1 cellular context compared by ENCODE assay signal in genomic region chr16:57600048-57600835, GRCh38.
TF ChIP-seq lines count a peak whose summit lies in the region.

No MANE protein-coding gene starts in this region.

TF ChIP-seq in HepG2, 621 proteins besides CTCF, POLR2A, EP300 and RAD21 (continued from another document and continues in another):
- TF ChIP-seq ZSCAN21 (CRISPR knock-in tag; IDR thresholded peaks at IDR 0.05; ENCODE audit: borderline replicate concordance) (no peak), MEF2D (CRISPR knock-in tag; IDR thresholded peaks at IDR 0.05) (no peak), STAT6 (CRISPR knock-in tag; IDR thresholded peaks at IDR 0.05; ENCODE audit: borderline replicate concordance) (no peak), ZBTB42 (CRISPR knock-in tag; IDR thresholded peaks at IDR 0.05) (no peak), PLRG1 (conservative IDR thresholded peaks at IDR 0.05) (no peak), TCF7L2 (IDR thresholded peaks at IDR 0.05; ENCODE audit: low read depth, low read length) (no peak), CENPX (CRISPR knock-in tag; IDR thresholded peaks at IDR 0.05) (no peak), NFIC (IDR thresholded peaks at IDR 0.05; ENCODE audit: low read length) (no peak), SRSF1 (optimal IDR thresholded peaks at IDR 0.05; ENCODE audit: low read depth, low read length) (no peak), NR3C1 (CRISPR knock-in tag; IDR thresholded peaks at IDR 0.05) (no peak), ZSCAN29 (CRISPR knock-in tag; conservative IDR thresholded peaks at IDR 0.05) (no peak), ZNF816 (CRISPR knock-in tag; IDR thresholded peaks at IDR 0.05; ENCODE audit: borderline replicate concordance) (no peak), TBL1XR1 (IDR thresholded peaks at IDR 0.05; ENCODE audit: borderline replicate concordance, low read length, partially characterized antibody) (no peak), SMYD3 (CRISPR knock-in tag; IDR thresholded peaks at IDR 0.05) (no peak), RBM39 (IDR thresholded peaks at IDR 0.05; ENCODE audit: low read depth, low read length, poor library complexity, severe bottlenecking) (no peak), ZBTB49 (CRISPR knock-in tag; IDR thresholded peaks at IDR 0.05; ENCODE audit: borderline replicate concordance) (peak; percentile 50; the same call in 1 of the 2 replicates), HOXA7 (CRISPR knock-in tag; IDR thresholded peaks at IDR 0.05) (no peak), ZNF451 (CRISPR knock-in tag; IDR thresholded peaks at IDR 0.05) (0 out of 2 replicates have a peak, but pooled peaks have one; percentile 68), THAP8 (CRISPR knock-in tag; IDR thresholded peaks at IDR 0.05; ENCODE audit: borderline replicate concordance) (no peak), ZBTB8A (CRISPR knock-in tag; IDR thresholded peaks at IDR 0.05; ENCODE audit: borderline replicate concordance, low read depth) (no peak), SALL2 (CRISPR knock-in tag; IDR thresholded peaks at IDR 0.05) (no peak), ZNF704 (CRISPR knock-in tag; IDR thresholded peaks at IDR 0.05; ENCODE audit: borderline replicate concordance) (no peak), SP1 (IDR thresholded peaks at IDR 0.05) (no peak), SP1 (CRISPR knock-in tag; IDR thresholded peaks at IDR 0.05) (peak; percentile 62), NR2F2 (IDR thresholded peaks at IDR 0.05; ENCODE audit: borderline replicate concordance, low read depth) (no peak), ZNF703 (CRISPR knock-in tag; IDR thresholded peaks at IDR 0.05; ENCODE audit: borderline replicate concordance) (no peak), ZNF589 (CRISPR knock-in tag; conservative IDR thresholded peaks at IDR 0.05) (no peak), ZNF350 (CRISPR knock-in tag; IDR thresholded peaks at IDR 0.05; ENCODE audit: borderline replicate concordance, low read depth) (peak; percentile 58; the same call in 1 of the 2 replicates), LBX2 (CRISPR knock-in tag; IDR thresholded peaks at IDR 0.05; ENCODE audit: borderline replicate concordance) (no peak), ZMYM4 (CRISPR knock-in tag; IDR thresholded peaks at IDR 0.05) (no peak), RARG (CRISPR knock-in tag; IDR thresholded peaks at IDR 0.05; ENCODE audit: low read depth) (no peak), CEBPG (CRISPR knock-in tag; IDR thresholded peaks at IDR 0.05) (peak; percentile 77), BHLHE40 (IDR thresholded peaks at IDR 0.05; ENCODE audit: low read length) (peak; percentile 31; the same call in 1 of the 2 replicates)
- TF ChIP-seq, protein P1, sequence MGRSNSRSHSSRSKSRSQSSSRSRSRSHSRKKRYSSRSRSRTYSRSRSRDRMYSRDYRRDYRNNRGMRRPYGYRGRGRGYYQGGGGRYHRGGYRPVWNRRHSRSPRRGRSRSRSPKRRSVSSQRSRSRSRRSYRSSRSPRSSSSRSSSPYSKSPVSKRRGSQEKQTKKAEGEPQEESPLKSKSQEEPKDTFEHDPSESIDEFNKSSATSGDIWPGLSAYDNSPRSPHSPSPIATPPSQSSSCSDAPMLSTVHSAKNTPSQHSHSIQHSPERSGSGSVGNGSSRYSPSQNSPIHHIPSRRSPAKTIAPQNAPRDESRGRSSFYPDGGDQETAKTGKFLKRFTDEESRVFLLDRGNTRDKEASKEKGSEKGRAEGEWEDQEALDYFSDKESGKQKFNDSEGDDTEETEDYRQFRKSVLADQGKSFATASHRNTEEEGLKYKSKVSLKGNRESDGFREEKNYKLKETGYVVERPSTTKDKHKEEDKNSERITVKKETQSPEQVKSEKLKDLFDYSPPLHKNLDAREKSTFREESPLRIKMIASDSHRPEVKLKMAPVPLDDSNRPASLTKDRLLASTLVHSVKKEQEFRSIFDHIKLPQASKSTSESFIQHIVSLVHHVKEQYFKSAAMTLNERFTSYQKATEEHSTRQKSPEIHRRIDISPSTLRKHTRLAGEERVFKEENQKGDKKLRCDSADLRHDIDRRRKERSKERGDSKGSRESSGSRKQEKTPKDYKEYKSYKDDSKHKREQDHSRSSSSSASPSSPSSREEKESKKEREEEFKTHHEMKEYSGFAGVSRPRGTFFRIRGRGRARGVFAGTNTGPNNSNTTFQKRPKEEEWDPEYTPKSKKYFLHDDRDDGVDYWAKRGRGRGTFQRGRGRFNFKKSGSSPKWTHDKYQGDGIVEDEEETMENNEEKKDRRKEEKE (IDR thresholded peaks at IDR 0.05), result no peak
- TF ChIP-seq, protein P2, sequence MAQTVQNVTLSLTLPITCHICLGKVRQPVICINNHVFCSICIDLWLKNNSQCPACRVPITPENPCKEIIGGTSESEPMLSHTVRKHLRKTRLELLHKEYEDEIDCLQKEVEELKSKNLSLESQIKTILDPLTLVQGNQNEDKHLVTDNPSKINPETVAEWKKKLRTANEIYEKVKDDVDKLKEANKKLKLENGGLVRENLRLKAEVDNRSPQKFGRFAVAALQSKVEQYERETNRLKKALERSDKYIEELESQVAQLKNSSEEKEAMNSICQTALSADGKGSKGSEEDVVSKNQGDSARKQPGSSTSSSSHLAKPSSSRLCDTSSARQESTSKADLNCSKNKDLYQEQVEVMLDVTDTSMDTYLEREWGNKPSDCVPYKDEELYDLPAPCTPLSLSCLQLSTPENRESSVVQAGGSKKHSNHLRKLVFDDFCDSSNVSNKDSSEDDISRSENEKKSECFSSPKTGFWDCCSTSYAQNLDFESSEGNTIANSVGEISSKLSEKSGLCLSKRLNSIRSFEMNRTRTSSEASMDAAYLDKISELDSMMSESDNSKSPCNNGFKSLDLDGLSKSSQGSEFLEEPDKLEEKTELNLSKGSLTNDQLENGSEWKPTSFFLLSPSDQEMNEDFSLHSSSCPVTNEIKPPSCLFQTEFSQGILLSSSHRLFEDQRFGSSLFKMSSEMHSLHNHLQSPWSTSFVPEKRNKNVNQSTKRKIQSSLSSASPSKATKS (CRISPR knock-in tag; IDR thresholded peaks at IDR 0.05), result no peak
- TF ChIP-seq, protein P3, sequence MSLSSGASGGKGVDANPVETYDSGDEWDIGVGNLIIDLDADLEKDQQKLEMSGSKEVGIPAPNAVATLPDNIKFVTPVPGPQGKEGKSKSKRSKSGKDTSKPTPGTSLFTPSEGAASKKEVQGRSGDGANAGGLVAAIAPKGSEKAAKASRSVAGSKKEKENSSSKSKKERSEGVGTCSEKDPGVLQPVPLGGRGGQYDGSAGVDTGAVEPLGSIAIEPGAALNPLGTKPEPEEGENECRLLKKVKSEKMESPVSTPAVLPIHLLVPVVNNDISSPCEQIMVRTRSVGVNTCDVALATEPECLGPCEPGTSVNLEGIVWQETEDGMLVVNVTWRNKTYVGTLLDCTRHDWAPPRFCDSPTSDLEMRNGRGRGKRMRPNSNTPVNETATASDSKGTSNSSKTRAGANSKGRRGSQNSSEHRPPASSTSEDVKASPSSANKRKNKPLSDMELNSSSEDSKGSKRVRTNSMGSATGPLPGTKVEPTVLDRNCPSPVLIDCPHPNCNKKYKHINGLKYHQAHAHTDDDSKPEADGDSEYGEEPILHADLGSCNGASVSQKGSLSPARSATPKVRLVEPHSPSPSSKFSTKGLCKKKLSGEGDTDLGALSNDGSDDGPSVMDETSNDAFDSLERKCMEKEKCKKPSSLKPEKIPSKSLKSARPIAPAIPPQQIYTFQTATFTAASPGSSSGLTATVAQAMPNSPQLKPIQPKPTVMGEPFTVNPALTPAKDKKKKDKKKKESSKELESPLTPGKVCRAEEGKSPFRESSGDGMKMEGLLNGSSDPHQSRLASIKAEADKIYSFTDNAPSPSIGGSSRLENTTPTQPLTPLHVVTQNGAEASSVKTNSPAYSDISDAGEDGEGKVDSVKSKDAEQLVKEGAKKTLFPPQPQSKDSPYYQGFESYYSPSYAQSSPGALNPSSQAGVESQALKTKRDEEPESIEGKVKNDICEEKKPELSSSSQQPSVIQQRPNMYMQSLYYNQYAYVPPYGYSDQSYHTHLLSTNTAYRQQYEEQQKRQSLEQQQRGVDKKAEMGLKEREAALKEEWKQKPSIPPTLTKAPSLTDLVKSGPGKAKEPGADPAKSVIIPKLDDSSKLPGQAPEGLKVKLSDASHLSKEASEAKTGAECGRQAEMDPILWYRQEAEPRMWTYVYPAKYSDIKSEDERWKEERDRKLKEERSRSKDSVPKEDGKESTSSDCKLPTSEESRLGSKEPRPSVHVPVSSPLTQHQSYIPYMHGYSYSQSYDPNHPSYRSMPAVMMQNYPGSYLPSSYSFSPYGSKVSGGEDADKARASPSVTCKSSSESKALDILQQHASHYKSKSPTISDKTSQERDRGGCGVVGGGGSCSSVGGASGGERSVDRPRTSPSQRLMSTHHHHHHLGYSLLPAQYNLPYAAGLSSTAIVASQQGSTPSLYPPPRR (CRISPR knock-in tag; IDR thresholded peaks at IDR 0.05; ENCODE audit: borderline replicate concordance), result no peak
- TF ChIP-seq, protein P4, sequence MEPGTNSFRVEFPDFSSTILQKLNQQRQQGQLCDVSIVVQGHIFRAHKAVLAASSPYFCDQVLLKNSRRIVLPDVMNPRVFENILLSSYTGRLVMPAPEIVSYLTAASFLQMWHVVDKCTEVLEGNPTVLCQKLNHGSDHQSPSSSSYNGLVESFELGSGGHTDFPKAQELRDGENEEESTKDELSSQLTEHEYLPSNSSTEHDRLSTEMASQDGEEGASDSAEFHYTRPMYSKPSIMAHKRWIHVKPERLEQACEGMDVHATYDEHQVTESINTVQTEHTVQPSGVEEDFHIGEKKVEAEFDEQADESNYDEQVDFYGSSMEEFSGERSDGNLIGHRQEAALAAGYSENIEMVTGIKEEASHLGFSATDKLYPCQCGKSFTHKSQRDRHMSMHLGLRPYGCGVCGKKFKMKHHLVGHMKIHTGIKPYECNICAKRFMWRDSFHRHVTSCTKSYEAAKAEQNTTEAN (CRISPR knock-in tag; conservative IDR thresholded peaks at IDR 0.05), result no peak
- TF ChIP-seq, protein P5, sequence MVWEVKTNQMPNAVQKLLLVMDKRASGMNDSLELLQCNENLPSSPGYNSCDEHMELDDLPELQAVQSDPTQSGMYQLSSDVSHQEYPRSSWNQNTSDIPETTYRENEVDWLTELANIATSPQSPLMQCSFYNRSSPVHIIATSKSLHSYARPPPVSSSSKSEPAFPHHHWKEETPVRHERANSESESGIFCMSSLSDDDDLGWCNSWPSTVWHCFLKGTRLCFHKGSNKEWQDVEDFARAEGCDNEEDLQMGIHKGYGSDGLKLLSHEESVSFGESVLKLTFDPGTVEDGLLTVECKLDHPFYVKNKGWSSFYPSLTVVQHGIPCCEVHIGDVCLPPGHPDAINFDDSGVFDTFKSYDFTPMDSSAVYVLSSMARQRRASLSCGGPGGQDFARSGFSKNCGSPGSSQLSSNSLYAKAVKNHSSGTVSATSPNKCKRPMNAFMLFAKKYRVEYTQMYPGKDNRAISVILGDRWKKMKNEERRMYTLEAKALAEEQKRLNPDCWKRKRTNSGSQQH (CRISPR knock-in tag; IDR thresholded peaks at IDR 0.05; ENCODE audit: low read depth), result no peak
